16 cellular contexts compared by ENCODE assay signal in genomic region chr10:121490906-121491519, GRCh38.
DNase-seq lines count a peak whose midpoint lies in the region; ATAC-seq lines count a peak whose summit lies in the region.
"Had no signal": no experiment of that assay in that cellular context is flagged by ENCODE, and none has a peak within 500 bp of the region (broad histone marks: within the 10 kb centered on the region; RNA-seq: fewer than 3 reads in every experiment).

No MANE protein-coding gene starts in this region.

- no peaks in the 10 kb centered on the region for H3K27me3 ChIP-seq in stomach smooth muscle (ENCODE audit: control insufficient read depth in 1 of 2, insufficient read depth in 2 of 2, low read length in 2 of 2)

- in situ Hi-C loops in ACHN (cut with HindIII; ENCODE audit: low pct_ligation_motif_present, low pct_unique_long_range_greater_than_20kb, low sequenced_read_pairs), result no loop called here

- peaks cover 11 to 19% of the 10 kb centered on the region in 2 donors for H3K36me3 ChIP-seq in stomach smooth muscle (ENCODE audit: control insufficient read depth in 2 of 2, insufficient read depth in 2 of 2, low read length in 2 of 2)

- H3K4me3 ChIP-seq in stomach smooth muscle (ENCODE audit: low read length in 2 of 2), result peak overlapping the region; percentile 42 to 68

- H3K9me3 ChIP-seq in stomach smooth muscle (ENCODE audit: control insufficient read depth in 2 of 2, low read length in 2 of 2), result no peaks in the 10 kb centered on the region

- no peak for ATAC-seq in GM18502 (IDR thresholded peaks at IDR 0.05; ENCODE audit: poor library complexity, unreplicated experiment)
- ATAC-seq: naive thymus-derived CD4-positive, alpha-beta T cell had no signal

- H3K4me1 ChIP-seq in stomach smooth muscle (ENCODE audit: control insufficient read depth, insufficient read depth, low read length), result peaks cover 16% of the 10 kb centered on the region

- H3K27ac ChIP-seq in caudate nucleus (ENCODE audit: low read depth, low read length) (peak overlapping the region; percentile 8), stomach smooth muscle (ENCODE audit: low read length) (peak overlapping the region; percentile 60)

- DNase-seq in ELF-1 (ENCODE audit: low read depth, low spot score), result peak; percentile 76
- no peak for DNase-seq in caudate nucleus (lab: John Stamatoyannopoulos, UW)
- peak; percentile 93 for DNase-seq in islet precursor cell
- DNase-seq in ACHN, result no peak
- DNase-seq in T-helper 1 cell, result no peak
- no peak for DNase-seq in NCI-H1436 (lab: John Stamatoyannopoulos, UW)
- DNase-seq: activated B cell treated with CpG ODN at 0.5 μM for 24 hours; activated naive CD8-positive, alpha-beta T cell treated with anti-CD3 and anti-CD28 coated beads for 36 hours; H7; naive thymus-derived CD4-positive, alpha-beta T cell; NCI-H2029 treated with DMSO at 0.1 percent for 48 hours; NCI-H510A; SHP77; stimulated activated naive CD4-positive, alpha-beta T cell had no signal

- H3K9ac ChIP-seq in stomach smooth muscle (ENCODE audit: low read length in 2 of 2), result peak overlapping the region; percentile 21 to 23

Comparison
In these comparisons a context has a peak if more than half of its experiments do, and no peak if none do; other contexts are left out.
1. DNase-seq: peak in ELF-1 (single experiment) and islet precursor cell (single experiment); none in caudate nucleus (0 of 61), ACHN (single experiment), T-helper 1 cell (0 of 5) and NCI-H1436 (single experiment).